ENCODE assay signal across 8 cellular contexts in genomic region chr19:33905473-33905936, GRCh38.
A peak's percentile ranks its signal among the peaks of the same experiment; 100 is the strongest.
DNase-seq lines count a peak whose midpoint lies in the region; ATAC-seq, FAIRE-seq and TF ChIP-seq lines count a peak whose summit lies in the region.

No MANE protein-coding gene starts in this region.

- TF ChIP-seq POLR2A in gastrocnemius medialis (IDR thresholded peaks at IDR 0.05) = no peak

- peak overlapping the region; percentile 80 for H3K4me3 Mint-ChIP-seq in astrocyte (ENCODE audit: unreplicated experiment)

- H3K4me1 ChIP-seq in GM23248 (ENCODE audit: insufficient read depth) (no peaks in the 10 kb centered on the region), astrocyte (ENCODE audit: insufficient read depth, low read length) (peaks cover 7% of the 10 kb centered on the region), iPS-18a (ENCODE audit: control insufficient read depth, low read depth, low read length) (peaks cover 12% of the 10 kb centered on the region), gastrocnemius medialis (peaks cover 3 to 4% of the 10 kb centered on the region in 2 donors)

- in situ Hi-C loops in GM23248 (cut with MboI) = no loop called here
- in situ Hi-C loops in gastrocnemius medialis (cut with MboI; ENCODE audit: low sequenced_read_pairs in 4 of 4) = no loop called here

- intact Hi-C loops in gastrocnemius medialis (cut with DNase I; ENCODE audit: low total_unique reads) = no loop called here

- FAIRE-seq in astrocyte (lab: Jason Lieb, UNC) = no peak

- no peaks in the 10 kb centered on the region for H3K79me2 ChIP-seq in GM23248 (ENCODE audit: insufficient read depth)
- H3K79me2 ChIP-seq in astrocyte (ENCODE audit: insufficient read depth, low read length) = no peaks in the 10 kb centered on the region

- peak overlapping the region; percentile 58 for H3K4me3 ChIP-seq in GM23248
- peak overlapping the region; percentile 37 for H3K4me3 ChIP-seq in astrocyte (ENCODE audit: insufficient read depth, low read depth, low read length)
- H3K4me3 ChIP-seq in iPS-18a (ENCODE audit: low read length) = peak overlapping the region; percentile 63
- H3K4me3 ChIP-seq in gastrocnemius medialis = peak overlapping the region; percentile 43 to 57 (median 52)
- H3K4me3 ChIP-seq in WERI-Rb-1 (ENCODE audit: low read depth, low read length) = no peak overlapping the region

- DNase-seq in GM23248 (no peak), astrocyte (ENCODE audit: low read depth) (no peak), gastrocnemius medialis (no peak), amniotic stem cell (lab: John Stamatoyannopoulos, UW) (no peak), NCI-H1436 treated with DMSO at 0.1 percent for 48 hours (lab: John Stamatoyannopoulos, UW) (no peak), NCI-H69 (lab: John Stamatoyannopoulos, UW) (no peak), WERI-Rb-1 (no peak)

- H3K4me2 ChIP-seq in GM23248 (ENCODE audit: unreplicated experiment) = peak overlapping the region; percentile 22
- H3K4me2 ChIP-seq in astrocyte (ENCODE audit: low read length) = peak overlapping the region; percentile 79

- H3K27ac Mint-ChIP-seq in astrocyte (ENCODE audit: unreplicated experiment) = peak overlapping the region; percentile 98

- H4K20me1 ChIP-seq in GM23248 (ENCODE audit: insufficient read depth) (no peaks in the 10 kb centered on the region), astrocyte (ENCODE audit: insufficient read depth, low read length) (no peaks in the 10 kb centered on the region)

- H3K27me3 ChIP-seq in GM23248 (replicated peaks; ENCODE audit: insufficient read depth) (peaks cover 19% of the 10 kb centered on the region; the same call in 1 of the 2 replicates), astrocyte (ENCODE audit: insufficient read depth, low read length) (no peaks in the 10 kb centered on the region), iPS-18a (ENCODE audit: control insufficient read depth, insufficient read depth, low read length) (peaks cover 22% of the 10 kb centered on the region), gastrocnemius medialis (peaks cover 0 to 19% (median 15%) of the 10 kb centered on the region in 3 donors), WERI-Rb-1 (ENCODE audit: insufficient read depth, low read depth, severe bottlenecking) (no peaks in the 10 kb centered on the region)

- WGBS in GM23248 (ENCODE audit: low coverage in 1 of 2, low lambda C conversion rate in 2 of 2, missing lambda C conversion rate in 2 of 2), 2 experiments = 11 to 13% methylated on average over 25 to 26 of the region's 26 CpGs

- peak overlapping the region; percentile 6; the same call in 1 of the 2 replicates for H3K9ac ChIP-seq in GM23248
- H3K9ac ChIP-seq in astrocyte (ENCODE audit: low read length) = peak overlapping the region; percentile 55
- H3K9ac ChIP-seq in iPS-18a (ENCODE audit: low read length) = peak overlapping the region; percentile 62

- TF ChIP-seq CTCF in astrocyte (IDR thresholded peaks at IDR 0.05; ENCODE audit: insufficient read depth, low read depth, low read length) = no peak
- no peak for TF ChIP-seq CTCF in gastrocnemius medialis (IDR thresholded peaks at IDR 0.05 in 4 of 5, conservative IDR thresholded peaks at IDR 0.05 in 1 of 5)
- no peak for TF ChIP-seq CTCF in WERI-Rb-1 (IDR thresholded peaks at IDR 0.05; ENCODE audit: low read depth, low read length)

- H3F3A ChIP-seq in GM23248 (ENCODE audit: insufficient read depth) = no peaks in the 10 kb centered on the region

- H3K9me2 ChIP-seq in GM23248 (ENCODE audit: insufficient read depth) = no peaks in the 10 kb centered on the region

- H3K27ac ChIP-seq in GM23248 (no peak overlapping the region), astrocyte (ENCODE audit: low read depth, low read length) (peak overlapping the region; percentile 1), iPS-18a (ENCODE audit: low read length) (peak overlapping the region; percentile 52), gastrocnemius medialis (peak overlapping the region; percentile 55 to 74 (median 64)), WERI-Rb-1 (no peak overlapping the region)

- H3K9me3 Mint-ChIP-seq in astrocyte (ENCODE audit: unreplicated experiment) = peaks cover 12% of the 10 kb centered on the region

- peaks cover 10% of the 10 kb centered on the region for H3K27me3 Mint-ChIP-seq in astrocyte (ENCODE audit: low read depth, unreplicated experiment)

- peak overlapping the region; percentile 52 for H2AFZ ChIP-seq in GM23248
- peak overlapping the region; percentile 73 for H2AFZ ChIP-seq in astrocyte (ENCODE audit: low read depth, low read length)

- ATAC-seq in gastrocnemius medialis = no peak

- H3K9me3 ChIP-seq in GM23248 (ENCODE audit: low read depth) (no peaks in the 10 kb centered on the region), astrocyte (ENCODE audit: insufficient read depth, low read depth, low read length) (no peaks in the 10 kb centered on the region), iPS-18a (ENCODE audit: control insufficient read depth, low read depth, low read length) (no peaks in the 10 kb centered on the region), gastrocnemius medialis (no peaks in the 10 kb centered on the region), WERI-Rb-1 (ENCODE audit: severe bottlenecking) (no peaks in the 10 kb centered on the region)

- H3K36me3 ChIP-seq in GM23248 (ENCODE audit: low read depth) (no peaks in the 10 kb centered on the region), astrocyte (ENCODE audit: insufficient read depth, low read length) (no peaks in the 10 kb centered on the region), iPS-18a (ENCODE audit: control insufficient read depth, low read depth, low read length) (no peaks in the 10 kb centered on the region), gastrocnemius medialis (no peaks in the 10 kb centered on the region), WERI-Rb-1 (no peaks in the 10 kb centered on the region)

- H3K4me1 Mint-ChIP-seq in astrocyte (ENCODE audit: low read depth, unreplicated experiment) = peaks cover 5% of the 10 kb centered on the region

- peaks cover 5% of the 10 kb centered on the region for H3K36me3 Mint-ChIP-seq in astrocyte (ENCODE audit: low read depth, unreplicated experiment)

Comparison
In these comparisons a context has a peak if more than half of its experiments do, and no peak if none do; other contexts are left out.
1. H3K27ac ChIP-seq: peak in astrocyte (single experiment), iPS-18a (single experiment) and gastrocnemius medialis (4 of 4); none in GM23248 (single experiment) and WERI-Rb-1 (single experiment).
2. H3K9ac ChIP-seq: peak in every context shown above with its lines; median percentile 62 in iPS-18a; 55 in astrocyte; 6 in GM23248.